In the genomic region with DNA sequence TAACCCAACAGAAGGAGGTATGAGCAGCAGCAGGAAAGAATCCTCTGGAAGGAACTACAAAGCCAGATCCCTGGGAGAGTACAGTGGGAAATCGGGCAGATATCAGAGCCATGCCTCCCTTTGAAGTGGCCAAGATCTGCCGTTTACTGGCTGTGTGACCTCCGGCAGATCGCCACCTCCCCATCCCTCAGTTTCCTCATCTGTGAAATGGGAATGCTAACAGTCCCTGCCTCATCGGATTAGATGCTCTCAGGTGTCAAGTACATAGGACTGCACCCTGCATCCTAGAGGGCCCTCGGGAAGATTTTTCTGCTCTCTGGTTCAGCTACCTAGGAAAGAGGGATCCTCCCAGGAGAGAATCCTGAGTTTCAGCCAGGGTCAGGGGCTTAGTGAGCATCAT, we compare ENCODE assay signal across 18 cellular contexts.
DNase-seq lines count a peak whose midpoint lies in the region; ATAC-seq, FAIRE-seq and TF ChIP-seq lines count a peak whose summit lies in the region.
"Had no signal": no experiment of that assay in that cellular context is flagged by ENCODE, and none has a peak within 500 bp of the region (broad histone marks: within the 10 kb centered on the region; RNA-seq: fewer than 3 reads in every experiment).

No MANE protein-coding gene starts in this region.

- no peak for TF ChIP-seq CTCF in A549 (IDR thresholded peaks at IDR 0.05)
- no peak for TF ChIP-seq CTCF in K562 (IDR thresholded peaks at IDR 0.05 in 2 of 3, conservative IDR thresholded peaks at IDR 0.05 in 1 of 3; ENCODE audit: insufficient read depth in 2 of 3, low read depth in 1 of 3, low read length in 3 of 3)
- TF ChIP-seq CTCF in neural progenitor cell (IDR thresholded peaks at IDR 0.05) = no peak

- no peak for DNase-seq in activated naive CD8-positive, alpha-beta T cell treated with anti-CD3 and anti-CD28 coated beads, Interleukin-2, amount 10 ng/mL, durations not matched to agents 7 days and 5 days
- DNase-seq in activated naive CD8-positive, alpha-beta T cell treated with anti-CD3 and anti-CD28 coated beads, Interleukin-2, amount 50 U/mL, for 24 hours = no peak
- DNase-seq in A549 (ENCODE audit: low read depth in 1 of 2, low spot score in 1 of 2) (no peak), K562 (ENCODE audit: extremely low read depth in 1 of 4, low spot score in 3 of 4) (no peak), neural progenitor cell (ENCODE audit: low spot score) (no peak), GM12892 (ENCODE audit: insufficient read length) (no peak)
- DNase-seq: 8988T; C1 segment of cervical spinal cord; Caco-2; CD4-positive, alpha-beta memory T cell; DMS153; DND-41; GOT3; HFFc6 had no signal

- H3K79me2 ChIP-seq in K562 (ENCODE audit: control insufficient read depth, insufficient read depth, low read length) (no peaks in the 10 kb centered on the region), neural progenitor cell (ENCODE audit: low read depth) (no peaks in the 10 kb centered on the region)

- in situ Hi-C loops in K562 (cut with MboI) = no loop called here

- H3K4me3 Mint-ChIP-seq in activated naive CD8-positive, alpha-beta T cell treated with anti-CD3 and anti-CD28 coated beads, Interleukin-2, amount 10 ng/mL, durations not matched to agents 7 days and 5 days = no peak overlapping the region
- H3K4me3 Mint-ChIP-seq in activated naive CD8-positive, alpha-beta T cell treated with anti-CD3 and anti-CD28 coated beads, Interleukin-2, amount 50 U/mL, for 24 hours = no peak overlapping the region
- no peak overlapping the region for H3K4me3 Mint-ChIP-seq in neural progenitor cell
- H3K4me3 Mint-ChIP-seq: HFFc6 had no signal

- ATAC-seq in activated naive CD8-positive, alpha-beta T cell treated with anti-CD3 and anti-CD28 coated beads, Interleukin-2, amount 10 ng/mL, durations not matched to agents 7 days and 5 days (ENCODE audit: low read depth) = no peak
- ATAC-seq in activated naive CD8-positive, alpha-beta T cell treated with anti-CD3 and anti-CD28 coated beads, Interleukin-2, amount 50 U/mL, for 24 hours = no peak
- ATAC-seq in A549 (no peak), K562 (no peak), GM18511 (IDR thresholded peaks at IDR 0.05; ENCODE audit: unreplicated experiment) (no peak)

- intact Hi-C loops in K562 (cut with micrococcal nuclease) = no loop called here

- no peak for TF ChIP-seq RAD21 in A549 (conservative IDR thresholded peaks at IDR 0.05 in 1 of 2, IDR thresholded peaks at IDR 0.05 in 1 of 2)
- no peak for TF ChIP-seq RAD21 in K562 (CRISPR knock-in tag; conservative IDR thresholded peaks at IDR 0.05 in 1 of 2, IDR thresholded peaks at IDR 0.05 in 1 of 2)

- TF ChIP-seq POLR2A in A549 (IDR thresholded peaks at IDR 0.05; ENCODE audit: low read length) = no peak
- no peak for TF ChIP-seq POLR2A in K562 (conservative IDR thresholded peaks at IDR 0.05)
- TF ChIP-seq POLR2A in GM12892 (IDR thresholded peaks at IDR 0.05; ENCODE audit: low read depth, low read length) = no peak

- H3K9me3 ChIP-seq in A549 (no peaks in the 10 kb centered on the region), K562 (replicated peaks; ENCODE audit: control insufficient read depth, insufficient read depth, low read depth, low read length) (no peaks in the 10 kb centered on the region), neural progenitor cell (ENCODE audit: low read depth) (no peaks in the 10 kb centered on the region)
- H3K9me3 ChIP-seq: Caco-2, HAP-1 had no signal

- POLR2A ChIA-PET in activated naive CD8-positive, alpha-beta T cell treated with anti-CD3 and anti-CD28 coated beads, Interleukin-2, amount 10 ng/mL, durations not matched to agents 7 days and 5 days (lab: Charles Lee) = no interaction called here
- POLR2A ChIA-PET in A549 (lab: Yijun Ruan, JAX) (no interaction called here), K562 (lab: Yijun Ruan, JAX) (interaction anchor here (1.1 to 1.2 kb wide), 2 partner anchors 10 to 65 kb away, joined by 3 read pairs; no protein-coding TSS in a partner anchor)

- H3K4me1 Mint-ChIP-seq in activated naive CD8-positive, alpha-beta T cell treated with anti-CD3 and anti-CD28 coated beads, Interleukin-2, amount 10 ng/mL, durations not matched to agents 7 days and 5 days = peaks cover 51% of the 10 kb centered on the region
- H3K4me1 Mint-ChIP-seq in activated naive CD8-positive, alpha-beta T cell treated with anti-CD3 and anti-CD28 coated beads, Interleukin-2, amount 50 U/mL, for 24 hours = peaks cover 62% of the 10 kb centered on the region
- H3K4me1 Mint-ChIP-seq in neural progenitor cell = peaks cover 30% of the 10 kb centered on the region

- no peak overlapping the region for H3K4me3 ChIP-seq in A549
- H3K4me3 ChIP-seq in K562 = no peak overlapping the region
- H3K4me3 ChIP-seq in neural progenitor cell = no peak overlapping the region
- H3K4me3 ChIP-seq: HAP-1 had no signal

- 97% methylated on average over 6 of the region's 6 CpGs for WGBS in A549 (ENCODE audit: missing lambda C conversion rate)
- WGBS in K562 (ENCODE audit: insufficient coverage, low coverage, missing lambda C conversion rate) = 58% methylated on average over 6 of the region's 6 CpGs

- BruUV-seq in K562 (replicated peaks; lab: Mats Ljungman, UMichigan) = no TSS peak

- H3K27ac ChIP-seq in A549 (peak overlapping the region; percentile 93 to 96; a peak in 5 of 6 replicates), K562 (ENCODE audit: extremely low read depth, low read depth, low read length) (no peak overlapping the region), neural progenitor cell (no peak overlapping the region)

- H3K9me3 Mint-ChIP-seq in activated naive CD8-positive, alpha-beta T cell treated with anti-CD3 and anti-CD28 coated beads, Interleukin-2, amount 10 ng/mL, durations not matched to agents 7 days and 5 days = no peaks in the 10 kb centered on the region
- no peaks in the 10 kb centered on the region for H3K9me3 Mint-ChIP-seq in activated naive CD8-positive, alpha-beta T cell treated with anti-CD3 and anti-CD28 coated beads, Interleukin-2, amount 50 U/mL, for 24 hours
- no peaks in the 10 kb centered on the region for H3K9me3 Mint-ChIP-seq in neural progenitor cell
- H3K9me3 Mint-ChIP-seq: HFFc6 had no signal

- H4K20me1 ChIP-seq in K562 (replicated peaks; ENCODE audit: control insufficient read depth, insufficient read depth, low read length) (no peaks in the 10 kb centered on the region), neural progenitor cell (ENCODE audit: low read depth) (no peaks in the 10 kb centered on the region)

- no peaks in the 10 kb centered on the region for H3K27me3 ChIP-seq in K562 (ENCODE audit: control insufficient read depth in 2 of 2, insufficient read depth in 2 of 2, low read length in 2 of 2)
- H3K27me3 ChIP-seq in neural progenitor cell = no peaks in the 10 kb centered on the region

- H3K9me1 ChIP-seq in K562 (ENCODE audit: control insufficient read depth, insufficient read depth, low read length) = no peaks in the 10 kb centered on the region

- H3K36me3 Mint-ChIP-seq in activated naive CD8-positive, alpha-beta T cell treated with anti-CD3 and anti-CD28 coated beads, Interleukin-2, amount 10 ng/mL, durations not matched to agents 7 days and 5 days = no peaks in the 10 kb centered on the region
- no peaks in the 10 kb centered on the region for H3K36me3 Mint-ChIP-seq in activated naive CD8-positive, alpha-beta T cell treated with anti-CD3 and anti-CD28 coated beads, Interleukin-2, amount 50 U/mL, for 24 hours (ENCODE audit: low read depth)
- no peaks in the 10 kb centered on the region for H3K36me3 Mint-ChIP-seq in neural progenitor cell
- H3K36me3 Mint-ChIP-seq: CD4-positive, alpha-beta memory T cell had no signal

- CTCF ChIA-PET in A549 (lab: Yijun Ruan, JAX) = interaction anchor here (2.4 kb wide), 1 partner anchor 25 kb away, joined by 12 read pairs; no protein-coding TSS in a partner anchor
- CTCF ChIA-PET in K562 (lab: Yijun Ruan, JAX; ENCODE audit: low intra/inter-chr PET ratio) = no interaction called here

- H3K9ac ChIP-seq in K562 (ENCODE audit: insufficient read depth in 1 of 2, low read depth in 2 of 2, low read length in 2 of 2) (no peak overlapping the region), neural progenitor cell (no peak overlapping the region)

- H2AFZ ChIP-seq in K562 (ENCODE audit: low read depth, low read length) (no peak overlapping the region), neural progenitor cell (replicated peaks) (no peak overlapping the region)

- peak overlapping the region; percentile 35 for H3K27ac Mint-ChIP-seq in activated naive CD8-positive, alpha-beta T cell treated with anti-CD3 and anti-CD28 coated beads, Interleukin-2, amount 10 ng/mL, durations not matched to agents 7 days and 5 days
- no peak overlapping the region for H3K27ac Mint-ChIP-seq in activated naive CD8-positive, alpha-beta T cell treated with anti-CD3 and anti-CD28 coated beads, Interleukin-2, amount 50 U/mL, for 24 hours
- peak overlapping the region; percentile 55 for H3K27ac Mint-ChIP-seq in neural progenitor cell
- H3K27ac Mint-ChIP-seq: HFFc6 had no signal

- no peaks in the 10 kb centered on the region for H3K36me3 ChIP-seq in K562 (ENCODE audit: control insufficient read depth, insufficient read depth, low read length)
- H3K36me3 ChIP-seq in neural progenitor cell = no peaks in the 10 kb centered on the region
- H3K36me3 ChIP-seq: HAP-1 had no signal

- peaks cover 14% of the 10 kb centered on the region for H3K27me3 Mint-ChIP-seq in activated naive CD8-positive, alpha-beta T cell treated with anti-CD3 and anti-CD28 coated beads, Interleukin-2, amount 10 ng/mL, durations not matched to agents 7 days and 5 days
- H3K27me3 Mint-ChIP-seq in activated naive CD8-positive, alpha-beta T cell treated with anti-CD3 and anti-CD28 coated beads, Interleukin-2, amount 50 U/mL, for 24 hours = peaks cover 32% of the 10 kb centered on the region
- H3K27me3 Mint-ChIP-seq in neural progenitor cell (ENCODE audit: insufficient read depth, low read depth) = peaks cover 12% of the 10 kb centered on the region

- no peaks in the 10 kb centered on the region for H3F3A ChIP-seq in neural progenitor cell (ENCODE audit: low read depth)

- no peak for TF ChIP-seq EP300 in A549 (IDR thresholded peaks at IDR 0.05)
- no peak for TF ChIP-seq EP300 in K562 (IDR thresholded peaks at IDR 0.05; ENCODE audit: low read length)

- no peak for FAIRE-seq in A549 (lab: Jason Lieb, UNC)
- FAIRE-seq in K562 (lab: Jason Lieb, UNC) = no peak
- FAIRE-seq in GM12892 (lab: Jason Lieb, UNC) = no peak
- FAIRE-seq: G401.6, H54 had no signal

- H3K4me1 ChIP-seq in A549 (peaks cover 41% of the 10 kb centered on the region), K562 (replicated peaks in 1 of 2; ENCODE audit: control insufficient read depth in 2 of 2, insufficient read depth in 2 of 2, low read length in 2 of 2) (peaks cover 29 to 35% of the 10 kb centered on the region in 2 experiments), neural progenitor cell (no peaks in the 10 kb centered on the region)

- H3K4me2 ChIP-seq in A549 = no peak overlapping the region
- H3K4me2 ChIP-seq in K562 (ENCODE audit: insufficient read depth, low read length) = no peak overlapping the region
- H3K4me2 ChIP-seq in neural progenitor cell = no peak overlapping the region

TF ChIP-seq in A549, 52 proteins besides CTCF, POLR2A, EP300 and RAD21 (continues in another document):
- TF ChIP-seq SMC3 (IDR thresholded peaks at IDR 0.05) = no peak
- TF ChIP-seq RNF2 (IDR thresholded peaks at IDR 0.05; ENCODE audit: borderline replicate concordance, low read depth) = no peak

TF ChIP-seq in K562, 482 proteins besides CTCF, POLR2A, EP300 and RAD21 (continues in another document):
- no peak for TF ChIP-seq EGR1 (conservative IDR thresholded peaks at IDR 0.05)
- no peak for TF ChIP-seq SRSF9 (IDR thresholded peaks at IDR 0.05; ENCODE audit: borderline replicate concordance, low read depth, low read length)

Comparison
In these comparisons a context has a peak if more than half of its experiments do, and no peak if none do; other contexts are left out.
1. H3K27ac ChIP-seq: peak in A549 (2 of 2); none in K562 (single experiment) and neural progenitor cell (single experiment).